In the genomic region with DNA sequence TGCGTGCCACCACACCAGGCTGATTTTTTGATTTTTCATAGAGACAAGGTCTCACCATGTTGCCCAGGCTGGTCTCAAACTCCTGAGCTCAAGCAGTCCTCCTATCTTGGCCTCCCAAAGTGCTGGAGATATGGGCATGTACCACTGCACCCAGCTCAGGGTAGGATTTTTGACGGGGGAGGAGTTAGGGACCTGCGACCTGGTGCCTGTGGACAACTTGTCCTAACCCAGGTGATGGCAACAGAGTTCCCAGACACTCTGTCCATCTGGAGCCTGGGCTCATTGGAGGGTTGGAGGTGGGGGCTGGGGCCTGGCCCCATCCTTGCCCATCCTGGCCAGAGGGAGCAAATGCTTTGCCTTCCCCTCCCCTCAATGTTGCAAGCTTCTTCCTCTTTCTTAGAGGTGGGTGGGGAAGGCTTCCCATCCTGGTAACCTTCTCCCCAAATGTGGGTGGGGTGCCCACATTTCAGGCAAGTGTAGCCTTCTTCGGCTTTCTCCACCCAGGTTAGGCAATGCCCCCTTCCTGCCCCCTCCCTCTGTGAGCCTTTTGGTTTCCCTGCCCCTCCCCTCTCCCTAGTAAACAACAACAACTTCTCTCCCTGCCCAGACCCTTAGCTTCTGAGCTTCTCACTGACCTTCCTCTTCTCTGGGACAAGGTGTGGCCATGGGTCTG, we compare ENCODE assay signal across 10 cellular contexts. TPM values are rescaled to one million over a fixed set of nuclear protein-coding genes. Genes with fewer than 3 reads are reported as not detected.
DNase-seq lines count a peak whose midpoint lies in the region; ATAC-seq and TF ChIP-seq lines count a peak whose summit lies in the region.
"Had no signal": no experiment of that assay in that cellular context is flagged by ENCODE, and none has a peak within 500 bp of the region (broad histone marks: within the 10 kb centered on the region; RNA-seq: fewer than 3 reads in every experiment).

No MANE protein-coding gene starts in this region.

- DNase-seq in activated T-cell treated with anti-CD3 and anti-CD28 coated beads, Interleukin-2, amount 50 U/mL, for 4 hours, result no peak
- no peak for DNase-seq in activated T-cell treated with anti-CD3 and anti-CD28 coated beads, Interleukin-2, amount 50 U/mL, for 1 hour
- no peak for DNase-seq in activated CD8-positive, alpha-beta T cell treated with anti-CD3 and anti-CD28 coated beads for 36 hours
- DNase-seq in memory B cell (ENCODE audit: low spot score in 2 of 2) (no peak), tibial nerve (ENCODE audit: low spot score in 2 of 2) (no peak), RPMI8226 (no peak), GM19240 (ENCODE audit: insufficient read length, low spot score) (no peak)
- DNase-seq in stimulated activated CD4-positive, alpha-beta T cell treated with anti-CD3 and anti-CD28 coated beads, Interleukin-15, amount 100 ng/mL, for 24 hours, result no peak
- DNase-seq: islet precursor cell, NCI-H510A had no signal

- peaks cover 72% of the 10 kb centered on the region for H3K4me1 Mint-ChIP-seq in activated T-cell treated with anti-CD3 and anti-CD28 coated beads, Interleukin-2, amount 50 U/mL, for 4 hours (ENCODE audit: low read depth)
- peaks cover 68% of the 10 kb centered on the region for H3K4me1 Mint-ChIP-seq in activated CD8-positive, alpha-beta T cell treated with anti-CD3 and anti-CD28 coated beads for 36 hours (ENCODE audit: low read depth)
- H3K4me1 Mint-ChIP-seq in memory B cell, result peaks cover 43% of the 10 kb centered on the region

- peaks cover 7 to 100% (median 89%) of the 10 kb centered on the region in 4 donors for H3K4me1 ChIP-seq in tibial nerve

- TF ChIP-seq CTCF in activated CD8-positive, alpha-beta T cell treated with anti-CD3 and anti-CD28 coated beads for 36 hours (IDR thresholded peaks at IDR 0.05), result no peak
- no peak for TF ChIP-seq CTCF in tibial nerve (IDR thresholded peaks at IDR 0.05)

- peaks cover 19% of the 10 kb centered on the region for H3K36me3 Mint-ChIP-seq in activated T-cell treated with anti-CD3 and anti-CD28 coated beads, Interleukin-2, amount 50 U/mL, for 4 hours (ENCODE audit: insufficient read depth)
- peaks cover 41% of the 10 kb centered on the region for H3K36me3 Mint-ChIP-seq in activated CD8-positive, alpha-beta T cell treated with anti-CD3 and anti-CD28 coated beads for 36 hours (ENCODE audit: low read depth)
- peaks cover 12% of the 10 kb centered on the region for H3K36me3 Mint-ChIP-seq in memory B cell

- peak overlapping the region; percentile 7 to 89 (median 64) for H3K27ac ChIP-seq in tibial nerve

- no peak overlapping the region for H3K4me3 ChIP-seq in tibial nerve

- intact Hi-C loops in activated CD8-positive, alpha-beta T cell treated with anti-CD3 and anti-CD28 coated beads for 36 hours (cut with micrococcal nuclease), result no loop called here

- H3K27ac Mint-ChIP-seq in activated CD8-positive, alpha-beta T cell treated with anti-CD3 and anti-CD28 coated beads for 36 hours, result peak overlapping the region; percentile 66
- peak overlapping the region; percentile 86 for H3K27ac Mint-ChIP-seq in memory B cell

- peak overlapping the region; percentile 44 for H3K4me3 Mint-ChIP-seq in activated T-cell treated with anti-CD3 and anti-CD28 coated beads, Interleukin-2, amount 50 U/mL, for 4 hours
- H3K4me3 Mint-ChIP-seq in activated CD8-positive, alpha-beta T cell treated with anti-CD3 and anti-CD28 coated beads for 36 hours, result no peak overlapping the region
- H3K4me3 Mint-ChIP-seq in memory B cell, result peak overlapping the region; percentile 73

- H3K9me3 ChIP-seq in tibial nerve, result no peaks in the 10 kb centered on the region

- no peak for TF ChIP-seq POLR2A in tibial nerve (IDR thresholded peaks at IDR 0.05)

- TF ChIP-seq EP300 in tibial nerve (IDR thresholded peaks at IDR 0.05), result peak in 1 of 2 donors; percentile 20

- CTCF ChIA-PET in activated CD8-positive, alpha-beta T cell treated with anti-CD3 and anti-CD28 coated beads for 36 hours (lab: Charles Lee), result interaction anchor here (1.0 to 1.6 kb wide), 6 partner anchors 16 to 221 kb away, joined by 3 to 9 read pairs (median 4); no protein-coding TSS in a partner anchor

- no peaks in the 10 kb centered on the region for H3K27me3 ChIP-seq in tibial nerve

- WGBS in tibial nerve, 2 donors, result 69 to 79% methylated on average over 4 of the region's 4 CpGs

- no peaks in the 10 kb centered on the region for H3K27me3 Mint-ChIP-seq in activated T-cell treated with anti-CD3 and anti-CD28 coated beads, Interleukin-2, amount 50 U/mL, for 4 hours (ENCODE audit: low read depth)
- no peaks in the 10 kb centered on the region for H3K27me3 Mint-ChIP-seq in activated CD8-positive, alpha-beta T cell treated with anti-CD3 and anti-CD28 coated beads for 36 hours
- no peaks in the 10 kb centered on the region for H3K27me3 Mint-ChIP-seq in memory B cell

- no peaks in the 10 kb centered on the region for H3K9me3 Mint-ChIP-seq in activated T-cell treated with anti-CD3 and anti-CD28 coated beads, Interleukin-2, amount 50 U/mL, for 4 hours
- no peaks in the 10 kb centered on the region for H3K9me3 Mint-ChIP-seq in activated CD8-positive, alpha-beta T cell treated with anti-CD3 and anti-CD28 coated beads for 36 hours
- no peaks in the 10 kb centered on the region for H3K9me3 Mint-ChIP-seq in memory B cell

- no peak for ATAC-seq in activated T-cell treated with anti-CD3 and anti-CD28 coated beads, Interleukin-2, amount 50 U/mL, for 4 hours
- no peak for ATAC-seq in activated CD8-positive, alpha-beta T cell treated with anti-CD3 and anti-CD28 coated beads for 36 hours
- ATAC-seq in memory B cell (ENCODE audit: low read depth), result no peak

- POLR2A ChIA-PET in activated CD8-positive, alpha-beta T cell treated with anti-CD3 and anti-CD28 coated beads for 36 hours (lab: Charles Lee), result interaction anchor here (1.0 to 2.0 kb wide), 4 partner anchors 9 to 27 kb away, joined by 3 to 6 read pairs (median 5); no protein-coding TSS in a partner anchor

- H3K36me3 ChIP-seq in tibial nerve, result no peaks in the 10 kb centered on the region

RNA-seq across cellular contexts. Expression of a gene that starts 24.9 kb away (rescaled TPM):
- 10 to 100 TPM; 46.5 to 61.9 (median 48.7) TPM for total RNA-seq in activated T-cell treated with anti-CD3 and anti-CD28 coated beads, Interleukin-2, amount 50 U/mL, for 4 hours
- 10 to 100 TPM; 34.7 to 36.2 TPM for total RNA-seq in activated CD8-positive, alpha-beta T cell treated with anti-CD3 and anti-CD28 coated beads for 36 hours
- 10 to 100 TPM; 28.9 to 58.2 (median 46.4) TPM for total RNA-seq in tibial nerve

RNA-seq across cellular contexts. Expression of a gene that starts 30.6 kb away (rescaled TPM):
- not detected for total RNA-seq in activated T-cell treated with anti-CD3 and anti-CD28 coated beads, Interleukin-2, amount 50 U/mL, for 4 hours
- total RNA-seq in activated CD8-positive, alpha-beta T cell treated with anti-CD3 and anti-CD28 coated beads for 36 hours, result not detected
- not detected for total RNA-seq in tibial nerve

RNA-seq across cellular contexts. Expression of a gene that starts 46.2 kb away (rescaled TPM):
- 10 to 100 TPM; 67.3 to 94.0 (median 83.6) TPM for total RNA-seq in activated T-cell treated with anti-CD3 and anti-CD28 coated beads, Interleukin-2, amount 50 U/mL, for 4 hours
- 100 to 1,000 TPM; 110 to 118 TPM for total RNA-seq in activated CD8-positive, alpha-beta T cell treated with anti-CD3 and anti-CD28 coated beads for 36 hours
- total RNA-seq in tibial nerve, result 1 to 10 TPM in 1 of 4 donors, under 1 TPM in 3; 0.20 to 1.8 (median 0.43) TPM

Comparison
In these comparisons a context has a peak if more than half of its experiments do, and no peak if none do; other contexts are left out.
1. RNA of a gene that starts 46.2 kb away (total RNA-seq): 110 to 118 TPM in activated CD8-positive, alpha-beta T cell treated with anti-CD3 and anti-CD28 coated beads for 36 hours and 67.3 to 94.0 TPM in activated T-cell treated with anti-CD3 and anti-CD28 coated beads, Interleukin-2, amount 50 U/mL, for 4 hours; 0.20 to 1.8 TPM in tibial nerve; every median in the first group is over 10 times any median in the second.